ENCODE assay signal across 8 cellular contexts in the genomic region with DNA sequence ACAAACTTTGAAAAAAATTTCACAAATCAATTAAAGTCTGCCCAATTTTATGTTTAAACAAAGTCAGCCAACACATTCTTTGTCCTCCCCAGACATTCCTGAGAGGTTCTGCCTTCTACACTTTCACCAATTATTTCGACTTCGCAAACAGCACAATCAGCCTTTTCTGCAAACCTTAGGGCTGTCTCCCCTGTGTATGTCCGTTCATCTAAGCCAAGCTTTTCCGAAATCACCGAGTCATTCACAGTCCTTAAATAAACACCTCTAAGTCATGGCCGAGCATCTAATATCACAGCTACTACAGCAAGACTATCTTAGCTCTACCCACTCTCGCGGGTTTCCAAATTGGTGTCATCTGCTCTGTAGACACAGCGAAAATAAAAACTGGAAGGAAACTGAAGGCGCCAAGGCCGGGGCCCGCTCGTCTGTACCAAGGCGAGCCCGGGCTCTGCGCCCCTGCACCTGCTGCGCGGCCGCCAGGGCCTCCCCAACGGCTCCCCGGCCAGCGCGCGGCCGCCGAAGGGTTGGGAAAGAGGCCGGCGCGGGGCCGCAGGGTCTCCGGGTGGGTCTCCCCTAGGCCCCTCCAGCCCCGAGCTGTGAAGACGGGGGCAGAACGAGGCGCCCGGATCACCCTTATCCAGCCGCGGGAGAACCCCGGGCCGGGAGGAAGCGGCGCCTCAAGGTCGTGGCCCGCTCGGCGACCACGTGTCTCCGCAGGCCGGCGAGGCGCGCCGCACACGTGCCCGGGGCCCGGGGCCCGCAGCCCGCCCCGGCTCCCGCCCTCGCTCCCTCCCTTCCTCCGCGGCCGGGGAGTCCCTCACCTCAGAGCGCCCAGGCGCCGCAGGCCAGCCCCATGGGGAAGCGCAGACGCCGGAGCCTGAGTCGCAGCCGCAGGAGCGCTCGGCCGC. TPM values are rescaled to one million over a fixed set of nuclear protein-coding genes. Genes with fewer than 3 reads are reported as not detected.
A peak's percentile ranks its signal among the peaks of the same experiment; 100 is the strongest.
DNase-seq lines count a peak whose midpoint lies in the region; ATAC-seq and TF ChIP-seq lines count a peak whose summit lies in the region.

No MANE protein-coding gene starts in this region.

- TF ChIP-seq CTCF in GM20000 (IDR thresholded peaks at IDR 0.05; ENCODE audit: extremely low read depth, missing control alignments) (no peak), right lobe of liver (IDR thresholded peaks at IDR 0.05) (peak in 2 of 4 donors; percentile 5 to 19)

- WGBS in right lobe of liver (ENCODE audit: insufficient coverage, low coverage, low lambda C conversion rate, missing lambda C conversion rate): 2% methylated on average over 23 of the region's 75 CpGs

- H3K4me1 ChIP-seq in right lobe of liver: peaks cover 0 to 34% (median 12%) of the 10 kb centered on the region in 4 donors

- H3K27ac ChIP-seq in cingulate gyrus (ENCODE audit: low read depth, low read length): peak overlapping the region; percentile 13
- peak overlapping the region; percentile 86 to 100 (median 93) for H3K27ac ChIP-seq in right lobe of liver

- TF ChIP-seq POLR2A in right lobe of liver (IDR thresholded peaks at IDR 0.05): no peak

- no peaks in the 10 kb centered on the region for H3K27me3 ChIP-seq in right lobe of liver

- peak; percentile 44 for ATAC-seq in HG03571 (IDR thresholded peaks at IDR 0.05; ENCODE audit: unreplicated experiment)
- ATAC-seq in right lobe of liver: peak; percentile 12 to 56 (median 40)

- H3K9me3 ChIP-seq in right lobe of liver: no peaks in the 10 kb centered on the region

- intact Hi-C loops in right lobe of liver (cut with DNase I): no loop called here

- peak overlapping the region; percentile 60 to 77 (median 67) for H3K4me3 ChIP-seq in right lobe of liver

- DNase-seq in EL (peak; percentile 34), GM20000 (ENCODE audit: low spot score) (peak; percentile 85), SHP77 treated with DMSO at 0.1 percent for 48 hours (lab: John Stamatoyannopoulos, UW) (peak; percentile 27), right lobe of liver (peak; percentile 72 to 86 (median 79)), H4 (ENCODE audit: low spot score) (no peak)
- DNase-seq in stimulated activated CD8-positive, alpha-beta memory T cell treated with anti-CD3 and anti-CD28 coated beads, Interleukin-2, amount 100 ng/mL, for 48 hours (ENCODE audit: low read depth in 2 of 2): peak; percentile 16 to 17

- H3K36me3 ChIP-seq in right lobe of liver: peaks cover 0 to 28% (median 8%) of the 10 kb centered on the region in 4 donors

RNA-seq across cellular contexts. Expression of a gene that starts 0.6 kb away (rescaled TPM):
- 100 to 1,000 TPM in 2 of 6 experiments, 10 to 100 TPM in 4; 14.4 to 197 (median 28.6) TPM for total RNA-seq in right lobe of liver
- total RNA-seq in H4 (2014; rRNA removed; shearing (Covaris generic)): 123 and 131 TPM in 2 replicates
